Comparison of ENCODE assay signal across 12 cellular contexts in genomic region chr6:24960991-24961475, GRCh38.
DNase-seq lines count a peak whose midpoint lies in the region; ATAC-seq lines count a peak whose summit lies in the region.
"Had no signal": no experiment of that assay in that cellular context is flagged by ENCODE, and none has a peak within 500 bp of the region (broad histone marks: within the 10 kb centered on the region; RNA-seq: fewer than 3 reads in every experiment).

No MANE protein-coding gene starts in this region.

- no peak for ATAC-seq in stimulated activated naive CD8-positive, alpha-beta T cell treated with anti-CD3 and anti-CD28 coated beads, Interleukin-15, amount 100 ng/mL, for 72 hours

- H3K27me3 Mint-ChIP-seq in activated T-cell treated with anti-CD3 and anti-CD28 coated beads, Interleukin-2, amount 50 U/mL, for 24 hours = no peaks in the 10 kb centered on the region
- no peaks in the 10 kb centered on the region for H3K27me3 Mint-ChIP-seq in stimulated activated naive CD8-positive, alpha-beta T cell treated with anti-CD3 and anti-CD28 coated beads, Interleukin-15, amount 100 ng/mL, for 72 hours

- DNase-seq in activated T-cell treated with anti-CD3 and anti-CD28 coated beads, Interleukin-2, amount 50 U/mL, for 24 hours = no peak
- DNase-seq in activated T-cell treated with anti-CD3 and anti-CD28 coated beads for 4 hours (no peak), NCI-H2081 (lab: John Stamatoyannopoulos, UW) (peak; percentile 54 to 78), NK-92 (lab: John Stamatoyannopoulos, UW; ENCODE audit: unreplicated experiment) (no peak), NCI-H524 treated with DMSO at 0.1 percent for 48 hours (lab: John Stamatoyannopoulos, UW) (no peak)
- peak; percentile 40 for DNase-seq in central memory CD4-positive, alpha-beta T cell
- DNase-seq in stimulated activated naive CD8-positive, alpha-beta T cell treated with anti-CD3 and anti-CD28 coated beads, Interleukin-15, amount 100 ng/mL, for 72 hours = no peak
- no peak for DNase-seq in activated effector memory CD4-positive, alpha-beta T cell treated with Interleukin-2 at 50 U/mL for 16 hours
- DNase-seq: caudate nucleus; GF-D8; NCI-H526 treated with DMSO at 0.1 percent for 48 hours; stimulated activated CD4-positive, alpha-beta T cell treated with anti-CD3 and anti-CD28 coated beads, Interleukin-4, amount 100 ng/mL, for 1 hour had no signal

- peaks cover 77% of the 10 kb centered on the region for H3K4me1 Mint-ChIP-seq in activated T-cell treated with anti-CD3 and anti-CD28 coated beads, Interleukin-2, amount 50 U/mL, for 24 hours (ENCODE audit: low read depth)
- peaks cover 70% of the 10 kb centered on the region for H3K4me1 Mint-ChIP-seq in stimulated activated naive CD8-positive, alpha-beta T cell treated with anti-CD3 and anti-CD28 coated beads, Interleukin-15, amount 100 ng/mL, for 72 hours

- H3K27ac Mint-ChIP-seq in activated T-cell treated with anti-CD3 and anti-CD28 coated beads, Interleukin-2, amount 50 U/mL, for 24 hours = peak overlapping the region; percentile 89
- peak overlapping the region; percentile 54 to 84 for H3K27ac Mint-ChIP-seq in stimulated activated naive CD8-positive, alpha-beta T cell treated with anti-CD3 and anti-CD28 coated beads, Interleukin-15, amount 100 ng/mL, for 72 hours

- peaks cover 18% of the 10 kb centered on the region for H3K36me3 Mint-ChIP-seq in activated T-cell treated with anti-CD3 and anti-CD28 coated beads, Interleukin-2, amount 50 U/mL, for 24 hours (ENCODE audit: low read depth)

- peaks cover 8% of the 10 kb centered on the region for H3K9me3 Mint-ChIP-seq in activated T-cell treated with anti-CD3 and anti-CD28 coated beads, Interleukin-2, amount 50 U/mL, for 24 hours
- peaks cover 0 to 5% of the 10 kb centered on the region in 2 donors for H3K9me3 Mint-ChIP-seq in stimulated activated naive CD8-positive, alpha-beta T cell treated with anti-CD3 and anti-CD28 coated beads, Interleukin-15, amount 100 ng/mL, for 72 hours

- peak overlapping the region; percentile 54 for H3K4me3 Mint-ChIP-seq in activated T-cell treated with anti-CD3 and anti-CD28 coated beads, Interleukin-2, amount 50 U/mL, for 24 hours
- H3K4me3 Mint-ChIP-seq in stimulated activated naive CD8-positive, alpha-beta T cell treated with anti-CD3 and anti-CD28 coated beads, Interleukin-15, amount 100 ng/mL, for 72 hours = peak overlapping the region; percentile 53 to 59

Comparison
In these comparisons a context has a peak if more than half of its experiments do, and no peak if none do; other contexts are left out.
1. DNase-seq: peak in NCI-H2081 (2 of 2) and central memory CD4-positive, alpha-beta T cell (single experiment); none in activated T-cell treated with anti-CD3 and anti-CD28 coated beads, Interleukin-2, amount 50 U/mL, for 24 hours (single experiment), activated T-cell treated with anti-CD3 and anti-CD28 coated beads for 4 hours (single experiment), stimulated activated naive CD8-positive, alpha-beta T cell treated with anti-CD3 and anti-CD28 coated beads, Interleukin-15, amount 100 ng/mL, for 72 hours (0 of 2), NK-92 (single experiment), activated effector memory CD4-positive, alpha-beta T cell treated with Interleukin-2 at 50 U/mL for 16 hours (single experiment) and NCI-H524 treated with DMSO at 0.1 percent for 48 hours (single experiment).